8 cellular contexts compared by ENCODE assay signal in the genomic region with DNA sequence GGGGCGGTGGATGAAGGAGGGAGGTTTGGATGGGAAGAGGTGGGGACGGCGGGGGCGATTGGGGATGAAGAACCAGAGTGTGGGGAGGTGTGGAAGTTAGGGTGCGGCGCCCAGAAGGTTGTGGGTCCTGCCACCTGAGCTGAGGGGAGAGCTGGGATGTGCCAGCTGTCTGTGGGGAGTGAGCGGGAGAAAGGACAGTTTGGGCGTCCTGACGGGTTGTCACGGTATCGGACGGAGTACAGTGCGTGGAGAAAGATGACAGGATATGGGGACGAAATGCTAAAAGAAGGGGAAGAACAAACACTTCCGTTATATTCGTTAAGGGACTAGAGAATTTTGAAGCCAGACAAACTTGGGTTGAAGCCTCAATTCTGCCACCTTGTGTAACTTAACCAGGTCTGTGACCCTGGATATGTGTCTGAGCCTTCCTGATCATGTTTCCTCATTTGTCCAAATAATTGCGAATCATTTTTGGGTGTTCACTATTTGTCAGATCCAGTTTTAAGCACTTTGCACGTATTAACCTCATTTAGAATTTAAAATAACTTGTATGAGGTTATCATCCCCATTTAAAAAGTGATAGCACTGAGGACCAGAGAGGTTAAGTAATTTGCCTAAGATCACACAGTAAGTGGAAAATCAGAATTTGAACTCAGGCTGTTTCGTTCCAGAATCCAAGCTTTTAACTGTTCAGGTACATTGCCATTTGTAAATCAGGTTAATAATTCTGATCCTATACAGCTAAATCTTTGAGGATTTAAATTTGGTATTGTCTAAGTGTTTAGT. TPM values are rescaled to one million over a fixed set of nuclear protein-coding genes. Genes with fewer than 3 reads are reported as not detected.
DNase-seq lines count a peak whose midpoint lies in the region; ATAC-seq and TF ChIP-seq lines count a peak whose summit lies in the region.

No MANE protein-coding gene starts in this region.

- H3K4me1 Mint-ChIP-seq in mesothelial cell of epicardium = peaks cover 18% of the 10 kb centered on the region

- H3K27me3 Mint-ChIP-seq in mesothelial cell of epicardium (ENCODE audit: low read depth) = peaks cover 17% of the 10 kb centered on the region

- TF ChIP-seq CTCF in cardiac muscle cell (IDR thresholded peaks at IDR 0.05; ENCODE audit: low read depth, low read length) (no peak), OCI-LY1 (IDR thresholded peaks at IDR 0.05; ENCODE audit: low read length) (peak; percentile 53), mesothelial cell of epicardium (IDR thresholded peaks at IDR 0.05; ENCODE audit: unreplicated experiment) (no peak)

- H3F3A ChIP-seq in OCI-LY1 (ENCODE audit: insufficient read depth, low read length) = peaks cover 4% of the 10 kb centered on the region

- intact Hi-C loops in cardiac septum (cut with DNase I) = loop anchor here (2.0 kb wide), 1 partner anchor 45 kb away; no protein-coding TSS in a partner anchor

- H3K4me1 ChIP-seq in cardiac muscle cell (ENCODE audit: low read depth) = no peaks in the 10 kb centered on the region
- H3K4me1 ChIP-seq in OCI-LY1 (ENCODE audit: insufficient read depth, low read length, severe bottlenecking) = peaks cover 63% of the 10 kb centered on the region

- H3K36me3 ChIP-seq in cardiac muscle cell (no peaks in the 10 kb centered on the region), OCI-LY1 (ENCODE audit: insufficient read depth, low read length) (peaks cover 16% of the 10 kb centered on the region)

- peak overlapping the region; percentile 81 for H3K27ac ChIP-seq in cardiac muscle cell
- peak overlapping the region; percentile 100 for H3K27ac ChIP-seq in OCI-LY1 (ENCODE audit: low read depth, low read length, poor library complexity, severe bottlenecking)

- H3K4me2 ChIP-seq in OCI-LY1 (ENCODE audit: low read length) = peak overlapping the region; percentile 88

- H3K79me2 ChIP-seq in OCI-LY1 (ENCODE audit: insufficient read depth, low read length) = peaks cover 55% of the 10 kb centered on the region

- H3K27ac Mint-ChIP-seq in mesothelial cell of epicardium = peak overlapping the region; percentile 92

- DNase-seq in cardiac muscle cell (ENCODE audit: low read depth in 1 of 2, low spot score in 1 of 2) = peak in 1 of 2 donors; percentile 12
- no peak for DNase-seq in cardiac septum (ENCODE audit: low spot score)
- DNase-seq in central memory CD4-positive, alpha-beta T cell = peak; percentile 49
- DNase-seq in mesothelial cell of epicardium (ENCODE audit: low spot score in 2 of 2, unreplicated experiment in 2 of 2) = no peak
- no peak for DNase-seq in EL

- H3K9me3 ChIP-seq in cardiac muscle cell (ENCODE audit: low read depth) (no peaks in the 10 kb centered on the region), OCI-LY1 (ENCODE audit: low read length) (no peaks in the 10 kb centered on the region)

- H3K4me3 Mint-ChIP-seq in mesothelial cell of epicardium = peak overlapping the region; percentile 85

- peak; percentile 24 for ATAC-seq in HG02763 (IDR thresholded peaks at IDR 0.05; ENCODE audit: unreplicated experiment)
- ATAC-seq in HG03565 (IDR thresholded peaks at IDR 0.05; ENCODE audit: unreplicated experiment) = no peak

- peaks cover 2% of the 10 kb centered on the region for H3K9me3 Mint-ChIP-seq in mesothelial cell of epicardium

- H3K9me2 ChIP-seq in OCI-LY1 (ENCODE audit: low read depth, low read length) = no peaks in the 10 kb centered on the region

- no peaks in the 10 kb centered on the region for H3K36me3 Mint-ChIP-seq in mesothelial cell of epicardium

- peak overlapping the region; percentile 92 for H3K9ac ChIP-seq in OCI-LY1 (ENCODE audit: low read length)

- no peaks in the 10 kb centered on the region for H4K20me1 ChIP-seq in OCI-LY1 (ENCODE audit: insufficient read depth, low read length)

- H2AFZ ChIP-seq in OCI-LY1 (ENCODE audit: low read length) = no peak overlapping the region

- H3K27me3 ChIP-seq in cardiac muscle cell (peaks cover 11% of the 10 kb centered on the region), OCI-LY1 (ENCODE audit: insufficient read depth, low read length) (no peaks in the 10 kb centered on the region)

- H3K4me3 ChIP-seq in cardiac muscle cell = peak overlapping the region; percentile 59
- peak overlapping the region; percentile 80 for H3K4me3 ChIP-seq in OCI-LY1 (ENCODE audit: low read depth, low read length, poor library complexity, severe bottlenecking)

RNA-seq across cellular contexts. Expression of a gene that starts 0.7 kb away (rescaled TPM):
- total RNA-seq in cardiac muscle cell (5.2 and 24.6 TPM in 2 replicates), cardiac septum (4.2 TPM), mesothelial cell of epicardium (23.3 to 26.1 TPM (median 23.8 TPM) in 3 replicates)
- polyA plus RNA-seq in cardiac muscle cell = 6.3 and 21.6 TPM in 2 replicates

RNA-seq across cellular contexts. Expression of a gene that starts 25.4 kb away (rescaled TPM):
- total RNA-seq in cardiac muscle cell (0.85 and 1.3 TPM in 2 replicates), cardiac septum (1.1 TPM), mesothelial cell of epicardium (3.1 to 4.0 TPM (median 4.0 TPM) in 3 replicates)
- 0.49 and 0.55 TPM in 2 replicates for polyA plus RNA-seq in cardiac muscle cell
